ENCODE assay signal across 1 cellular context in the genomic region with DNA sequence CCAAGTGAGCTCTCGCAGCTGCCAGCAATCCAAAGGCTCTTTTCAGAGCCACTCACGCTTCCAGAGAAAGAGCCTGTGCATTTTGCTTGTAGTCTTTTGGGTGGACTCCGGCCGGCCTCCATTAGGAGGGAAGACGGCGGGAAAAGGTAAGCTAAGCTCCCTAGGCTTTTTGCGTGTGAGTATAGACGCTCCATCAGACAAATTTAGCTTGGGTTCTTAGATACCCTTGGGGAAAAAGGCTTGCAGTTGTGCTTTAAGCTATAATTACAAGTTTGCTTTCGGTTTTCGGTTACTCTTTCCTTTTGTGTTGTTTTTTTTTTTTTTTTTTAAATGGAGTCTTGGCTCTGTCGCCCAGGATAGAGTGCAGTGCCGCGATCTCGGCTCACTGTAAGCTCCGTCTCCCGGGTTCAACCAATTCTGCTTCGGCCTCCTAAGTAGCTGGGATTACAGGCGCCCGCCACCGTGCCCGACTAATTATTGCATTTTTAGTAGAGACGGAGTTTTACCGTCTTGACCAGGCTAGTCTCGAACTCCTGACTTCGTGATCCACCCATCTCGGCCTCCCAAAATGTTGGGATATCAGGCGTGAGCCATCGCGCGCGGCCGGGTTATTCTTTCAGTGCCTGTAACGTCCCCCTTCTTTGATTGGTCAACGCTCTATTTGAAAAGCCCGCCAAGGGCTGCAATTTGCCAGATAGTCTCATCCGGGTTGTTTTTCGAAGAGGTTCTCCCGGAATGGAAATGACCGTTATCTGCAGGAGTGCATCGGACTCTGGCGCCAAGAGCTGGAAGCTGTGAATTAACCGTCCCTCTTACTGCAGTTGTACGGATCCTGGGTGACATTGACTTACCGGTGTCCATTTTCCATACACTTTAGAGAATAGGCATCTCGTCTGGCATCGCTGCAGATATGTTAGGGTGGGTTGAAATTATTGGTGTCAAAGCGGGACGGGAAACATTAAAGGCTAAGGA.
A peak's percentile ranks its signal among the peaks of the same experiment; 100 is the strongest.
TF ChIP-seq lines count a peak whose summit lies in the region.

No MANE protein-coding gene starts in this region.

TF ChIP-seq in GM12878, 131 proteins besides CTCF, POLR2A, EP300 and RAD21 (continued from another document):
- TF ChIP-seq, protein P1, sequence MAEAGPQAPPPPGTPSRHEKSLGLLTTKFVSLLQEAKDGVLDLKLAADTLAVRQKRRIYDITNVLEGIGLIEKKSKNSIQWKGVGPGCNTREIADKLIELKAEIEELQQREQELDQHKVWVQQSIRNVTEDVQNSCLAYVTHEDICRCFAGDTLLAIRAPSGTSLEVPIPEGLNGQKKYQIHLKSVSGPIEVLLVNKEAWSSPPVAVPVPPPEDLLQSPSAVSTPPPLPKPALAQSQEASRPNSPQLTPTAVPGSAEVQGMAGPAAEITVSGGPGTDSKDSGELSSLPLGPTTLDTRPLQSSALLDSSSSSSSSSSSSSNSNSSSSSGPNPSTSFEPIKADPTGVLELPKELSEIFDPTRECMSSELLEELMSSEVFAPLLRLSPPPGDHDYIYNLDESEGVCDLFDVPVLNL (IDR thresholded peaks at IDR 0.05; ENCODE audit: low read depth, low read length) = peak; percentile 99
- TF ChIP-seq TCF3 (IDR thresholded peaks at IDR 0.05; ENCODE audit: borderline replicate concordance, insufficient read depth, low read depth, low read length) = no peak
- no peak for TF ChIP-seq BMI1 (IDR thresholded peaks at IDR 0.05; ENCODE audit: borderline replicate concordance)
- no peak for TF ChIP-seq TCF12 (IDR thresholded peaks at IDR 0.05; ENCODE audit: low read depth, low read length)
- TF ChIP-seq, protein P2, sequence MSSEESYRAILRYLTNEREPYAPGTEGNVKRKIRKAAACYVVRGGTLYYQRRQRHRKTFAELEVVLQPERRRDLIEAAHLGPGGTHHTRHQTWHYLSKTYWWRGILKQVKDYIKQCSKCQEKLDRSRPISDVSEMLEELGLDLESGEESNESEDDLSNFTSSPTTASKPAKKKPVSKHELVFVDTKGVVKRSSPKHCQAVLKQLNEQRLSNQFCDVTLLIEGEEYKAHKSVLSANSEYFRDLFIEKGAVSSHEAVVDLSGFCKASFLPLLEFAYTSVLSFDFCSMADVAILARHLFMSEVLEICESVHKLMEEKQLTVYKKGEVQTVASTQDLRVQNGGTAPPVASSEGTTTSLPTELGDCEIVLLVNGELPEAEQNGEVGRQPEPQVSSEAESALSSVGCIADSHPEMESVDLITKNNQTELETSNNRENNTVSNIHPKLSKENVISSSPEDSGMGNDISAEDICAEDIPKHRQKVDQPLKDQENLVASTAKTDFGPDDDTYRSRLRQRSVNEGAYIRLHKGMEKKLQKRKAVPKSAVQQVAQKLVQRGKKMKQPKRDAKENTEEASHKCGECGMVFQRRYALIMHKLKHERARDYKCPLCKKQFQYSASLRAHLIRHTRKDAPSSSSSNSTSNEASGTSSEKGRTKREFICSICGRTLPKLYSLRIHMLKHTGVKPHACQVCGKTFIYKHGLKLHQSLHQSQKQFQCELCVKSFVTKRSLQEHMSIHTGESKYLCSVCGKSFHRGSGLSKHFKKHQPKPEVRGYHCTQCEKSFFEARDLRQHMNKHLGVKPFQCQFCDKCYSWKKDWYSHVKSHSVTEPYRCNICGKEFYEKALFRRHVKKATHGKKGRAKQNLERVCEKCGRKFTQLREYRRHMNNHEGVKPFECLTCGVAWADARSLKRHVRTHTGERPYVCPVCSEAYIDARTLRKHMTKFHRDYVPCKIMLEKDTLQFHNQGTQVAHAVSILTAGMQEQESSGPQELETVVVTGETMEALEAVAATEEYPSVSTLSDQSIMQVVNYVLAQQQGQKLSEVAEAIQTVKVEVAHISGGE (CRISPR knock-in tag; IDR thresholded peaks at IDR 0.05) = no peak
- no peak for TF ChIP-seq REST (IDR thresholded peaks at IDR 0.05; ENCODE audit: low read depth, low read length)
- peak; percentile 46; the same call in 1 of the 2 replicates for TF ChIP-seq CHD1 (IDR thresholded peaks at IDR 0.05; ENCODE audit: low read depth, low read length)
- TF ChIP-seq PAX8 (IDR thresholded peaks at IDR 0.05) = no peak
- TF ChIP-seq, protein P3, sequence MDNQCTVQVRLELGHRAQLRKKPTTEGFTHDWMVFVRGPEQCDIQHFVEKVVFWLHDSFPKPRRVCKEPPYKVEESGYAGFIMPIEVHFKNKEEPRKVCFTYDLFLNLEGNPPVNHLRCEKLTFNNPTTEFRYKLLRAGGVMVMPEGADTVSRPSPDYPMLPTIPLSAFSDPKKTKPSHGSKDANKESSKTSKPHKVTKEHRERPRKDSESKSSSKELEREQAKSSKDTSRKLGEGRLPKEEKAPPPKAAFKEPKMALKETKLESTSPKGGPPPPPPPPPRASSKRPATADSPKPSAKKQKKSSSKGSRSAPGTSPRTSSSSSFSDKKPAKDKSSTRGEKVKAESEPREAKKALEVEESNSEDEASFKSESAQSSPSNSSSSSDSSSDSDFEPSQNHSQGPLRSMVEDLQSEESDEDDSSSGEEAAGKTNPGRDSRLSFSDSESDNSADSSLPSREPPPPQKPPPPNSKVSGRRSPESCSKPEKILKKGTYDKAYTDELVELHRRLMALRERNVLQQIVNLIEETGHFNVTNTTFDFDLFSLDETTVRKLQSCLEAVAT (IDR thresholded peaks at IDR 0.05) = peak; percentile 57; the same call in 1 of the 2 replicates
- TF ChIP-seq ZNF217 (IDR thresholded peaks at IDR 0.05) = no peak
- TF ChIP-seq E4F1 (IDR thresholded peaks at IDR 0.05; ENCODE audit: borderline replicate concordance, partially characterized antibody) = no peak
- TF ChIP-seq MYB (IDR thresholded peaks at IDR 0.05; ENCODE audit: borderline replicate concordance, low read depth, low read length) = no peak
- TF ChIP-seq MEF2B (IDR thresholded peaks at IDR 0.05; ENCODE audit: partially characterized antibody, poor library complexity, severe bottlenecking) = no peak
- peak; percentile 60 for TF ChIP-seq ZNF384 (IDR thresholded peaks at IDR 0.05; ENCODE audit: borderline replicate concordance, low read depth, low read length)
- TF ChIP-seq SMC3 (IDR thresholded peaks at IDR 0.05; ENCODE audit: borderline replicate concordance, low read length) = no peak
- TF ChIP-seq MEF2A (IDR thresholded peaks at IDR 0.05; ENCODE audit: insufficient read depth, low read depth, low read length) = no peak
- 0 out of 2 replicates have a peak, but pooled peaks have one; percentile 37 for TF ChIP-seq BACH1 (IDR thresholded peaks at IDR 0.05; ENCODE audit: borderline replicate concordance)
- TF ChIP-seq SPI1 (IDR thresholded peaks at IDR 0.05; ENCODE audit: borderline replicate concordance, insufficient read depth, low read depth, low read length) = no peak
- TF ChIP-seq, protein P4, sequence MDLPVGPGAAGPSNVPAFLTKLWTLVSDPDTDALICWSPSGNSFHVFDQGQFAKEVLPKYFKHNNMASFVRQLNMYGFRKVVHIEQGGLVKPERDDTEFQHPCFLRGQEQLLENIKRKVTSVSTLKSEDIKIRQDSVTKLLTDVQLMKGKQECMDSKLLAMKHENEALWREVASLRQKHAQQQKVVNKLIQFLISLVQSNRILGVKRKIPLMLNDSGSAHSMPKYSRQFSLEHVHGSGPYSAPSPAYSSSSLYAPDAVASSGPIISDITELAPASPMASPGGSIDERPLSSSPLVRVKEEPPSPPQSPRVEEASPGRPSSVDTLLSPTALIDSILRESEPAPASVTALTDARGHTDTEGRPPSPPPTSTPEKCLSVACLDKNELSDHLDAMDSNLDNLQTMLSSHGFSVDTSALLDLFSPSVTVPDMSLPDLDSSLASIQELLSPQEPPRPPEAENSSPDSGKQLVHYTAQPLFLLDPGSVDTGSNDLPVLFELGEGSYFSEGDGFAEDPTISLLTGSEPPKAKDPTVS (IDR thresholded peaks at IDR 0.05; ENCODE audit: low read depth, low read length) = no peak
- TF ChIP-seq POLR2AphosphoS5 (IDR thresholded peaks at IDR 0.05; ENCODE audit: low read length) = peak; percentile 18; the same call in 1 of the 2 replicates
- no peak for TF ChIP-seq YBX1 (IDR thresholded peaks at IDR 0.05)
- TF ChIP-seq, protein P5, sequence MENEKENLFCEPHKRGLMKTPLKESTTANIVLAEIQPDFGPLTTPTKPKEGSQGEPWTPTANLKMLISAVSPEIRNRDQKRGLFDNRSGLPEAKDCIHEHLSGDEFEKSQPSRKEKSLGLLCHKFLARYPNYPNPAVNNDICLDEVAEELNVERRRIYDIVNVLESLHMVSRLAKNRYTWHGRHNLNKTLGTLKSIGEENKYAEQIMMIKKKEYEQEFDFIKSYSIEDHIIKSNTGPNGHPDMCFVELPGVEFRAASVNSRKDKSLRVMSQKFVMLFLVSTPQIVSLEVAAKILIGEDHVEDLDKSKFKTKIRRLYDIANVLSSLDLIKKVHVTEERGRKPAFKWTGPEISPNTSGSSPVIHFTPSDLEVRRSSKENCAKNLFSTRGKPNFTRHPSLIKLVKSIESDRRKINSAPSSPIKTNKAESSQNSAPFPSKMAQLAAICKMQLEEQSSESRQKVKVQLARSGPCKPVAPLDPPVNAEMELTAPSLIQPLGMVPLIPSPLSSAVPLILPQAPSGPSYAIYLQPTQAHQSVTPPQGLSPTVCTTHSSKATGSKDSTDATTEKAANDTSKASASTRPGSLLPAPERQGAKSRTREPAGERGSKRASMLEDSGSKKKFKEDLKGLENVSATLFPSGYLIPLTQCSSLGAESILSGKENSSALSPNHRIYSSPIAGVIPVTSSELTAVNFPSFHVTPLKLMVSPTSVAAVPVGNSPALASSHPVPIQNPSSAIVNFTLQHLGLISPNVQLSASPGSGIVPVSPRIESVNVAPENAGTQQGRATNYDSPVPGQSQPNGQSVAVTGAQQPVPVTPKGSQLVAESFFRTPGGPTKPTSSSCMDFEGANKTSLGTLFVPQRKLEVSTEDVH (IDR thresholded peaks at IDR 0.05; ENCODE audit: low read depth, partially characterized antibody) = peak; percentile 65
TF ChIP-seq in GM12878: peak in this region for 28.
